In the genomic region with DNA sequence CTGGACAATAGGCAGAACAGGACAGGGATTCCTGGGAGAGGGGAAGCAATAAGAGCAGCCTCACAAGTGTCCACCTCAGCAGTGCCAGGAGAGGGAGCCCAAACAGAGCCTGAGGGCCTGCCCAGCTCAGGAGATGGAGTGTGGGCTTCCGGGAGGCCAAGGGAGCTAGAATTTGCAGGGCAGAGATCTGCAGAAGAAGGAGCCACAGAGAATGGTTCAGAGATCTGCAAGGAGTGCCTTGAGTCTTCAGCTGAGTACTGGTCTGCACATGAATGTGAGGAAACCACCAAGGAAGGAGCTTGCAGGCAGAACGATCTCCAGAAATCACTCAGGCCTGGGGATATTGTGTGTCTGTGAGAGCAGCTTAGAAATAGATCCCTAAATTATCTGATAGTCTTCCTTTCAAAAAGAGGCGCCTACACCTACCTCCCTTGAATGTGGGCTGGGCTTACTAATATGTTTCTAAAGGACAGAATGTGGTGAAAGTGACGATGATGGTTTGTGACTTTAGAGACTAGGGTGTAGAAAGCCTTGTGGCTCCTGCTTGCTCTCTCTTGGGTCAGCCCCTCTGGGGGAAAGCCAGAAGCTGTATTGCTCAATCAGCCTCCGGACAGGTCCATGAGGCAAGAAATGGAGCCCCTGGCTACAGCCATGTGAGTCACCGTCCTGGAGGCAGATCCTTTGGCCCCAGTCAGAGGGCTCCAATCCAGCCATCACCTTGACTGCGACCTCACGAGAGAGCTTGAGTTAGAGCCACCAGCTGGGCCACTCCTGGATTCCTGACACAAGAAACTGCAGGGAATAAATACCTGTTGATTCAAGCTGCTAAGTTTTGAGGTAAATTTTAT, we compare ENCODE assay signal across 1 cellular context.
TF ChIP-seq lines count a peak whose summit lies in the region.

No MANE protein-coding gene starts in this region.

TF ChIP-seq in H1, 55 proteins besides CTCF, POLR2A, EP300 and RAD21:
- TF ChIP-seq SP1 (IDR thresholded peaks at IDR 0.05; ENCODE audit: low read depth, low read length) (no peak), FOSL1 (IDR thresholded peaks at IDR 0.05; ENCODE audit: insufficient read depth, low read depth, low read length) (no peak), HDAC2 (IDR thresholded peaks at IDR 0.05; ENCODE audit: borderline replicate concordance in 1 of 2, low read depth in 2 of 2, low read length in 2 of 2) (no peak), HDAC6 (IDR thresholded peaks at IDR 0.05; ENCODE audit: low read depth, low read length) (no peak), MAFK (IDR thresholded peaks at IDR 0.05; ENCODE audit: low read depth, low read length) (no peak), CBX8 (IDR thresholded peaks at IDR 0.05; ENCODE audit: borderline replicate concordance, low read depth, low read length) (no peak), CBX5 (IDR thresholded peaks at IDR 0.05; ENCODE audit: low read depth, low read length) (no peak), CHD1 (IDR thresholded peaks at IDR 0.05; ENCODE audit: low read depth, low read length) (no peak), TCF12 (IDR thresholded peaks at IDR 0.05; ENCODE audit: low read depth, low read length) (no peak), RFX5 (IDR thresholded peaks at IDR 0.05; ENCODE audit: borderline replicate concordance, low read depth, low read length) (no peak)
- TF ChIP-seq, protein P1, sequence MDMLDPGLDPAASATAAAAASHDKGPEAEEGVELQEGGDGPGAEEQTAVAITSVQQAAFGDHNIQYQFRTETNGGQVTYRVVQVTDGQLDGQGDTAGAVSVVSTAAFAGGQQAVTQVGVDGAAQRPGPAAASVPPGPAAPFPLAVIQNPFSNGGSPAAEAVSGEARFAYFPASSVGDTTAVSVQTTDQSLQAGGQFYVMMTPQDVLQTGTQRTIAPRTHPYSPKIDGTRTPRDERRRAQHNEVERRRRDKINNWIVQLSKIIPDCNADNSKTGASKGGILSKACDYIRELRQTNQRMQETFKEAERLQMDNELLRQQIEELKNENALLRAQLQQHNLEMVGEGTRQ (IDR thresholded peaks at IDR 0.05; ENCODE audit: low read length), result no peak
